31 cellular contexts compared by ENCODE assay signal in genomic region chr11:2631161-2631560, GRCh38.
"Had no signal": no experiment of that assay in that cellular context is flagged by ENCODE, and none has a peak within 500 bp of the region (broad histone marks: within the 10 kb centered on the region; RNA-seq: fewer than 3 reads in every experiment).

No MANE protein-coding gene starts in this region.

- H3K27me3 ChIP-seq: ascending aorta, brain microvascular endothelial cell, esophagus squamous epithelium, gastroesophageal sphincter had no signal

- DNase-seq: activated B cell treated with CpG ODN at 0.5 μM for 24 hours; activated CD4-positive, alpha-beta T cell treated with anti-CD3 and anti-CD28 coated beads for 48 hours; activated CD4-positive, alpha-beta T cell treated with anti-CD3 and anti-CD28 coated beads, Interleukin-2, amount 50 U/mL, for 1 hour; activated CD4-positive, alpha-beta T cell treated with anti-CD3 and anti-CD28 coated beads, Interleukin-2, amount 50 U/mL, for 48 hours; activated CD8-positive, alpha-beta memory T cell treated with anti-CD3 and anti-CD28 coated beads for 24 hours; activated CD8-positive, alpha-beta T cell treated with anti-CD3 and anti-CD28 coated beads for 36 hours; activated effector memory CD4-positive, alpha-beta T cell treated with Interleukin-2 at 50 U/mL for 16 hours; activated gamma-delta T cell treated with Interleukin-2 at 50 U/mL for 16 hours; activated naive CD4-positive, alpha-beta T cell treated with anti-CD3 and anti-CD28 coated beads, Interleukin-2, amount 50 U/mL, for 16 hours; activated naive CD4-positive, alpha-beta T cell treated with Interleukin-2 at 50 U/mL for 16 hours; activated naive CD8-positive, alpha-beta T cell treated with anti-CD3 and anti-CD28 coated beads, Interleukin-2, amount 10 ng/mL, durations not matched to agents 7 days and 5 days; activated T-cell treated with anti-CD3 and anti-CD28 coated beads, Interleukin-2, amount 50 U/mL, for 4 hours; brain microvascular endothelial cell; cortex of kidney; dermis blood vessel endothelial cell; effector CD4-positive, alpha-beta T cell; effector memory CD8-positive, alpha-beta T cell; esophagus squamous epithelium; foreskin melanocyte; head of caudate nucleus; T-helper 1 cell; T-helper 17 cell; T1000; WERI-Rb-1 had no signal

- H3K4me1 ChIP-seq: ascending aorta, esophagus squamous epithelium, gastroesophageal sphincter had no signal

- H3K4me1 Mint-ChIP-seq: activated B cell treated with CpG ODN at 0.5 μM for 24 hours; activated naive CD8-positive, alpha-beta T cell treated with anti-CD3 and anti-CD28 coated beads, Interleukin-2, amount 10 ng/mL, durations not matched to agents 7 days and 5 days; activated T-helper 17 cell treated with anti-CD3 and anti-CD28 coated beads, Interleukin-2, amount 50 U/mL, for 72 hours; central memory CD8-positive, alpha-beta T cell; T-helper 17 cell had no signal

- H3K36me3 ChIP-seq: ascending aorta, brain microvascular endothelial cell, esophagus squamous epithelium, gastroesophageal sphincter, WERI-Rb-1 had no signal

- H3K27me3 Mint-ChIP-seq: activated B cell treated with CpG ODN at 0.5 μM for 24 hours; activated CD8-positive, alpha-beta T cell treated with anti-CD3 and anti-CD28 coated beads for 36 hours; activated naive CD8-positive, alpha-beta T cell treated with anti-CD3 and anti-CD28 coated beads, Interleukin-2, amount 10 ng/mL, durations not matched to agents 7 days and 5 days; activated T-helper 17 cell treated with anti-CD3 and anti-CD28 coated beads, Interleukin-2, amount 50 U/mL, for 72 hours; T-helper 17 cell had no signal

- ATAC-seq: activated CD4-positive, CD25-positive, alpha-beta regulatory T cell treated with anti-CD3 and anti-CD28 coated beads, Interleukin-2, amount 50 U/mL, for 24 hours; activated CD8-positive, alpha-beta T cell treated with anti-CD3 and anti-CD28 coated beads for 36 hours; activated T-cell treated with anti-CD3 and anti-CD28 coated beads, Interleukin-2, amount 50 U/mL, for 4 hours; activated T-helper 17 cell treated with anti-CD3 and anti-CD28 coated beads, Interleukin-2, amount 50 U/mL, for 72 hours; effector memory CD8-positive, alpha-beta T cell; gastroesophageal sphincter; T-helper 17 cell had no signal

- H3K4me3 Mint-ChIP-seq: activated B cell treated with CpG ODN at 0.5 μM for 24 hours; activated CD8-positive, alpha-beta T cell treated with anti-CD3 and anti-CD28 coated beads for 36 hours; activated naive CD8-positive, alpha-beta T cell treated with anti-CD3 and anti-CD28 coated beads, Interleukin-2, amount 10 ng/mL, durations not matched to agents 7 days and 5 days; activated T-cell treated with anti-CD3 and anti-CD28 coated beads, Interleukin-2, amount 50 U/mL, for 4 hours; activated T-helper 17 cell treated with anti-CD3 and anti-CD28 coated beads, Interleukin-2, amount 50 U/mL, for 72 hours; central memory CD8-positive, alpha-beta T cell; effector memory CD8-positive, alpha-beta T cell; T-helper 17 cell; T-helper 2 cell treated with Interferon-gamma antibody and Interleukin-4, amounts not matched to agents 5 μg/mL and 100 μg/mL, for 36 hours had no signal

- H3K4me3 ChIP-seq: ascending aorta, esophagus squamous epithelium, gastroesophageal sphincter had no signal

- H3K27ac ChIP-seq: ascending aorta, brain microvascular endothelial cell, epithelial cell of prostate, esophagus squamous epithelium, gastroesophageal sphincter, WERI-Rb-1 had no signal

- H3K27ac Mint-ChIP-seq: activated B cell treated with CpG ODN at 0.5 μM for 24 hours; activated CD8-positive, alpha-beta T cell treated with anti-CD3 and anti-CD28 coated beads for 36 hours; activated naive CD8-positive, alpha-beta T cell treated with anti-CD3 and anti-CD28 coated beads, Interleukin-2, amount 10 ng/mL, durations not matched to agents 7 days and 5 days; activated T-helper 17 cell treated with anti-CD3 and anti-CD28 coated beads, Interleukin-2, amount 50 U/mL, for 72 hours; effector memory CD8-positive, alpha-beta T cell; T-helper 17 cell; T-helper 2 cell treated with Interferon-gamma antibody and Interleukin-4, amounts not matched to agents 5 μg/mL and 100 μg/mL, for 36 hours had no signal
